ENCODE assay signal across 10 cellular contexts in genomic region chr18:50866765-50867164, GRCh38. TPM values are rescaled to one million over a fixed set of nuclear protein-coding genes. Genes with fewer than 3 reads are reported as not detected.
DNase-seq lines count a peak whose midpoint lies in the region; ATAC-seq and TF ChIP-seq lines count a peak whose summit lies in the region.
"Had no signal": no experiment of that assay in that cellular context is flagged by ENCODE, and none has a peak within 500 bp of the region (broad histone marks: within the 10 kb centered on the region; RNA-seq: fewer than 3 reads in every experiment).

No MANE protein-coding gene starts in this region.

- dilution Hi-C loops in mammary epithelial cell (cut with HindIII; ENCODE audit: low sequenced_read_pairs): no loop called here

- H3K79me2 ChIP-seq in mammary epithelial cell (ENCODE audit: insufficient read depth, low read length): no peaks in the 10 kb centered on the region

- in situ Hi-C loops in G401 (cut with HindIII; ENCODE audit: low sequenced_read_pairs): no loop called here
- in situ Hi-C loops in mammary epithelial cell (cut with MboI; ENCODE audit: low sequenced_read_pairs in 2 of 2): no loop called here

- ATAC-seq in HG03354 (IDR thresholded peaks at IDR 0.05; ENCODE audit: poor library complexity, severe bottlenecking, unreplicated experiment) (no peak), GM18868 (IDR thresholded peaks at IDR 0.05; ENCODE audit: unreplicated experiment) (no peak)

- H3K36me3 ChIP-seq in mammary epithelial cell (ENCODE audit: insufficient read depth, low read length): no peaks in the 10 kb centered on the region
- no peaks in the 10 kb centered on the region for H3K36me3 ChIP-seq in MG63
- H3K36me3 ChIP-seq: HAP-1 had no signal

- no peak overlapping the region for H3K27ac ChIP-seq in mammary epithelial cell (ENCODE audit: insufficient read depth, low read depth, low read length)

- peaks cover 32% of the 10 kb centered on the region for H3K4me1 ChIP-seq in mammary epithelial cell (ENCODE audit: insufficient read depth, low read length)
- H3K4me1 ChIP-seq: HAP-1 had no signal

- TF ChIP-seq CTCF in mammary epithelial cell (conservative IDR thresholded peaks at IDR 0.05 in 1 of 2, IDR thresholded peaks at IDR 0.05 in 1 of 2; ENCODE audit: extremely low read depth in 1 of 2, insufficient read depth in 1 of 2, low read depth in 1 of 2, low read length in 2 of 2): peak; percentile 13 to 29

- H2AFZ ChIP-seq in mammary epithelial cell (ENCODE audit: low read depth, low read length): no peak overlapping the region

- H3K9me3 ChIP-seq in mammary epithelial cell (replicated peaks; ENCODE audit: insufficient read depth, low read length): no peaks in the 10 kb centered on the region
- H3K9me3 ChIP-seq in MG63: no peaks in the 10 kb centered on the region
- H3K9me3 ChIP-seq: HAP-1 had no signal

- no peak overlapping the region for H3K9ac ChIP-seq in mammary epithelial cell (ENCODE audit: insufficient read depth, low read length)

- CTCF ChIA-PET in mammary epithelial cell (lab: Charles Lee; ENCODE audit: low non-redundant PET): interaction anchor here (0.7 kb wide), 2 partner anchors 38 to 205 kb away, joined by 3 to 5 read pairs; no protein-coding TSS in a partner anchor

- intact Hi-C loops in mammary epithelial cell (cut with micrococcal nuclease): loop anchor here (1.0 to 2.0 kb wide), 2 partner anchors 46 to 360 kb away; partner anchors contain the start of gene MRO

- BruUV-seq in mammary epithelial cell (replicated peaks; lab: Mats Ljungman, UMichigan): no TSS peak

- no peaks in the 10 kb centered on the region for H4K20me1 ChIP-seq in mammary epithelial cell (ENCODE audit: insufficient read depth, low read length)

- H3K4me3 ChIP-seq in mammary epithelial cell (replicated peaks in 1 of 3; ENCODE audit: insufficient read depth in 1 of 3, low read depth in 2 of 3, low read length in 3 of 3) (no peak overlapping the region), MG63 (no peak overlapping the region)
- H3K4me3 ChIP-seq: HAP-1 had no signal

- H3K4me2 ChIP-seq in mammary epithelial cell (ENCODE audit: insufficient read depth, low read depth, low read length): no peak overlapping the region

- DNase-seq in G401 (ENCODE audit: low spot score) (peak; percentile 57), M059J (ENCODE audit: low read depth) (peak; percentile 50), mammary epithelial cell (no peak), medulla oblongata (ENCODE audit: extremely low spot score) (peak; percentile 62), MG63 (no peak), DMS153 (lab: John Stamatoyannopoulos, UW) (no peak)
- DNase-seq: effector CD8-positive, alpha-beta T cell had no signal

- no peaks in the 10 kb centered on the region for H3K27me3 ChIP-seq in mammary epithelial cell (ENCODE audit: insufficient read depth, low read length)
- H3K27me3 ChIP-seq in MG63: no peaks in the 10 kb centered on the region

RNA-seq across cellular contexts. Expression of gene ME2, which starts 12.2 kb away (rescaled TPM):
- total RNA-seq in G401 (2014; rRNA removed; shearing (Covaris generic)): 91.9 and 125 TPM in 2 replicates
- 44.1 and 46.0 TPM in 2 replicates for total RNA-seq in M059J (2014; rRNA removed; shearing (Covaris generic))
- total RNA-seq in mammary epithelial cell: 10 to 100 TPM; 34.3 to 41.5 TPM
- 38.7 TPM for polyA plus RNA-seq in mammary epithelial cell
- 53.1 TPM for polyA minus RNA-seq in mammary epithelial cell
- 59.8 and 68.3 TPM in 2 replicates for total RNA-seq in MG63 (2014; rRNA removed; shearing (Covaris generic); ENCODE audit: low replicate concordance)

RNA-seq across cellular contexts. Expression of gene MRO, which starts 46.9 kb away (rescaled TPM):
- total RNA-seq in G401 (2014; rRNA removed; shearing (Covaris generic)): 0.03 TPM in 1 of 2 replicates, not detected in the other
- total RNA-seq in M059J (2014; rRNA removed; shearing (Covaris generic)): not detected in 2 replicates
- total RNA-seq in mammary epithelial cell: not detected
- not detected for polyA plus RNA-seq in mammary epithelial cell
- not detected for polyA minus RNA-seq in mammary epithelial cell
- total RNA-seq in MG63 (2014; rRNA removed; shearing (Covaris generic); ENCODE audit: low replicate concordance): 0.07 TPM in 1 of 2 replicates, not detected in the other

Comparison
In these comparisons a context has a peak if more than half of its experiments do, and no peak if none do; other contexts are left out.
1. DNase-seq: peak in G401 (single experiment), M059J (single experiment) and medulla oblongata (single experiment); none in mammary epithelial cell (single experiment), MG63 (single experiment) and DMS153 (single experiment).